ENCODE assay signal across 8 cellular contexts in the genomic region with DNA sequence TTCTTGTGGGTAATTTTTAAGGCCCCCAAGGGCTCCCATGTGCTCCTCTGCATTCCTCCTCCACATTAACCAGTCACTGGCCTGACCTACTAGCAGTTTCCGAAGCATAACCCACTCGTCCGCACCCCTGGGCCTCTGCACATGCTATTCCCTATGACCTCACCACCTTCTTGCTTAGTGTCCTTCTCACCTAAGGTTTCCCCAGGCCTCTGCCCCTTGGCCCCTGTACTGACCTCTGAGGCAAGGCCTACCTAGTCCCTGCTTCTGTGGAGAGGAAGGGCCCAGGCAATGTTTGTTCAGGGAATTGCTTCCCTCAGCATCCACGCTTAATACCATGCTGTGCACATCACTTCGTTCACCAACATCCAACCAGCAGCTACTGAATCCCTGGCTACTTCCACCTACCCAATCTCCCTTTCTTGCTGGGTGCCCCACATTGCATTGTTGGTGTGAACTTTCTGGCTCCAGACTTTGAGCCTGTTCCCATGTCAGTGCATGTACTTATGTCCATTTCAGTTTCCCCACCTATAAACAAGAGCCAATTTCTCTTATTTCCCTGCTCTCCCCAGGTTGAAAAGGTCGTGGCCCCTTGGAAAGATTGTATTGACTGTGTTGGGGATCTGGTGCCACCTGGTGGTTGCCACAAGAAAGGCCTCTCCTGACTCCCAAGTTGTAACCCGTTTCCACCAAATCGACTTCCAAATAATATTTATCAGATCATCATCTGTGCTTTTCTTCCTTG. TPM values are rescaled to one million over a fixed set of nuclear protein-coding genes. Genes with fewer than 3 reads are reported as not detected.
DNase-seq lines count a peak whose midpoint lies in the region; ATAC-seq, FAIRE-seq and TF ChIP-seq lines count a peak whose summit lies in the region.

No MANE protein-coding gene starts in this region.

- no TSS peak for BruUV-seq in GM12878 (replicated peaks; lab: Mats Ljungman, UMichigan)

- no peak for DNase-seq in D721Med (ENCODE audit: insufficient read length, low spot score)
- DNase-seq in HFFc6: no peak
- DNase-seq in OCI-M1 (lab: John Stamatoyannopoulos, UW): peak; percentile 59
- no peak for DNase-seq in GM12878 (ENCODE audit: low read depth, low spot score)
- peak; percentile 43 for DNase-seq in kidney tubule cell (ENCODE audit: low spot score)
- DNase-seq in thoracic aorta (ENCODE audit: low spot score): no peak

- SMC1A ChIA-PET in GM12878 (lab: Charles Lee; ENCODE audit: uncharacterized antibody, unreplicated experiment): interaction anchor here (2.7 kb wide), 1 partner anchor 18 kb away, joined by 16 read pairs; no protein-coding TSS in a partner anchor

- H3K4me3 ChIP-seq in GM12878 (no peak overlapping the region), thoracic aorta (no peak overlapping the region)

- POLR2A ChIA-PET in GM12878 (lab: Charles Lee): no interaction called here

- TF ChIP-seq RAD21 in GM12878 (IDR thresholded peaks at IDR 0.05; ENCODE audit: insufficient read depth, low read depth, low read length): peak; percentile 76

- H3K79me2 ChIP-seq in GM12878 (ENCODE audit: control insufficient read depth, insufficient read depth, low read length): no peaks in the 10 kb centered on the region

- H3K27me3 Mint-ChIP-seq in HFFc6 (ENCODE audit: insufficient read depth): peaks cover 18% of the 10 kb centered on the region

- TF ChIP-seq CTCF in D721Med (IDR thresholded peaks at IDR 0.05; ENCODE audit: insufficient read depth, missing control alignments) (peak; percentile 80), HFFc6 (IDR thresholded peaks at IDR 0.05) (peak; percentile 90), GM12878 (IDR thresholded peaks at IDR 0.05 in 2 of 3, conservative IDR thresholded peaks at IDR 0.05 in 1 of 3; ENCODE audit: control insufficient read depth in 2 of 3, extremely low read depth in 1 of 3, insufficient read depth in 1 of 3, low read depth in 3 of 3, low read length in 3 of 3) (peak; percentile 78 to 85 (median 84)), thoracic aorta (IDR thresholded peaks at IDR 0.05) (peak; percentile 82)

- H3K9me3 Mint-ChIP-seq in HFFc6: peaks cover 4% of the 10 kb centered on the region; the same call in 1 of the 2 replicates

- no peaks in the 10 kb centered on the region for H3K4me1 ChIP-seq in GM12878 (ENCODE audit: control insufficient read depth, insufficient read depth, low read length)
- no peaks in the 10 kb centered on the region for H3K4me1 ChIP-seq in thoracic aorta (ENCODE audit: control insufficient read depth in 1 of 2, low read depth in 2 of 2)

- no peaks in the 10 kb centered on the region for H3K4me1 Mint-ChIP-seq in HFFc6 (ENCODE audit: low read depth)

- CTCF ChIA-PET in GM12878 (lab: Yijun Ruan, JAX): interaction anchor here (0.6 to 6.8 kb wide), 3 partner anchors 12 to 402 kb away, joined by 4 to 80 read pairs (median 4); no protein-coding TSS in a partner anchor

- no peak overlapping the region for H3K27ac ChIP-seq in GM12878 (ENCODE audit: control insufficient read depth, insufficient read depth)
- H3K27ac ChIP-seq in thoracic aorta: no peak overlapping the region

- WGBS in GM12878 (ENCODE audit: insufficient coverage, insufficient replicate concordance, low lambda C conversion rate, missing lambda C conversion rate): under 1% methylated on average over 8 of the region's 8 CpGs

- no peaks in the 10 kb centered on the region for H3K36me3 Mint-ChIP-seq in HFFc6 (ENCODE audit: low read depth)

- TF ChIP-seq POLR2A in GM12878 (IDR thresholded peaks at IDR 0.05; ENCODE audit: low read depth, low read length): no peak

- no peak overlapping the region for H2AFZ ChIP-seq in GM12878 (ENCODE audit: control insufficient read depth, low read depth, low read length)

- no peak for TF ChIP-seq EP300 in GM12878 (IDR thresholded peaks at IDR 0.05; ENCODE audit: borderline replicate concordance in 1 of 2, control insufficient read depth in 1 of 2, low read depth in 2 of 2, low read length in 2 of 2)

- RAD21 ChIA-PET in GM12878 (lab: Charles Lee; ENCODE audit: unreplicated experiment): no interaction called here

- no peaks in the 10 kb centered on the region for H4K20me1 ChIP-seq in GM12878 (ENCODE audit: control insufficient read depth, insufficient read depth)

- ATAC-seq in GM12878: peak; percentile 75
- no peak for ATAC-seq in thoracic aorta (ENCODE audit: insufficient number of reproducible peaks, low FRiP score, low read depth)
- no peak for ATAC-seq in HG03457 (IDR thresholded peaks at IDR 0.05; ENCODE audit: unreplicated experiment)
- no peak for ATAC-seq in HG02870 (IDR thresholded peaks at IDR 0.05; ENCODE audit: unreplicated experiment)

- intact Hi-C loops in GM12878 (cut with micrococcal nuclease; ENCODE audit: unreplicated experiment): loop anchor here (1.0 to 2.0 kb wide), 3 partner anchors 18 to 251 kb away; no protein-coding TSS in a partner anchor

- no peak overlapping the region for H3K27ac Mint-ChIP-seq in HFFc6

- no peak overlapping the region for H3K4me3 Mint-ChIP-seq in HFFc6

- in situ Hi-C loops in GM12878 (cut with MboI): loop anchor here (5.0 kb wide), 1 partner anchor 247 kb away; no protein-coding TSS in a partner anchor

- H3K4me2 ChIP-seq in GM12878 (ENCODE audit: control insufficient read depth, insufficient read depth): no peak overlapping the region

- H3K9me3 ChIP-seq in GM12878 (replicated peaks; ENCODE audit: control insufficient read depth, insufficient read depth, low read length): no peaks in the 10 kb centered on the region
- no peaks in the 10 kb centered on the region for H3K9me3 ChIP-seq in thoracic aorta

- FAIRE-seq in D721Med (lab: Jason Lieb, UNC): no peak
- FAIRE-seq in GM12878 (lab: Jason Lieb, UNC): peak; percentile 44

- H3K36me3 ChIP-seq in GM12878 (ENCODE audit: control insufficient read depth in 2 of 2, insufficient read depth in 2 of 2, low read length in 1 of 2): no peaks in the 10 kb centered on the region
- H3K36me3 ChIP-seq in thoracic aorta: no peaks in the 10 kb centered on the region

- H3K27me3 ChIP-seq in GM12878 (replicated peaks in 1 of 2; ENCODE audit: control insufficient read depth in 2 of 2, insufficient read depth in 2 of 2, low read length in 1 of 2) (no peaks in the 10 kb centered on the region; a peak in 1 of 4 replicates), thoracic aorta (replicated peaks; ENCODE audit: insufficient read depth) (no peaks in the 10 kb centered on the region)

- H3K9ac ChIP-seq in GM12878 (ENCODE audit: control insufficient read depth, insufficient read depth, low read length): no peak overlapping the region

TF ChIP-seq in GM12878, 131 proteins besides CTCF, POLR2A, EP300 and RAD21:
- TF ChIP-seq CHD1 (IDR thresholded peaks at IDR 0.05; ENCODE audit: low read depth, low read length): no peak
- TF ChIP-seq NFIC (IDR thresholded peaks at IDR 0.05; ENCODE audit: low read depth, low read length): no peak
- TF ChIP-seq HDGF (IDR thresholded peaks at IDR 0.05): no peak
- no peak for TF ChIP-seq CHD2 (IDR thresholded peaks at IDR 0.05; ENCODE audit: borderline replicate concordance, low read depth, low read length)
- TF ChIP-seq SMC3 (IDR thresholded peaks at IDR 0.05; ENCODE audit: borderline replicate concordance, low read length): peak; percentile 77
- TF ChIP-seq YBX1 (IDR thresholded peaks at IDR 0.05): no peak
- no peak for TF ChIP-seq SREBF2 (IDR thresholded peaks at IDR 0.05; ENCODE audit: low read length)
- TF ChIP-seq NR2C1 (IDR thresholded peaks at IDR 0.05): no peak
- TF ChIP-seq BHLHE40 (IDR thresholded peaks at IDR 0.05; ENCODE audit: borderline replicate concordance in 1 of 2, low read depth in 2 of 2, low read length in 1 of 2): no peak
- no peak for TF ChIP-seq TBL1XR1 (IDR thresholded peaks at IDR 0.05; ENCODE audit: low read depth, low read length)
- TF ChIP-seq PML (IDR thresholded peaks at IDR 0.05; ENCODE audit: low read length): no peak
- peak; percentile 84 for TF ChIP-seq NR2F1 (conservative IDR thresholded peaks at IDR 0.05)

RNA-seq across cellular contexts. Expression of a gene that starts 19.2 kb away (rescaled TPM):
- total RNA-seq in HFFc6 (2021; fragmentation: NEBNext Ultra II Directional; extraction: Animal tissue kit (Norgen Biotek cat#: 25700)): 1 to 10 TPM; 5.9 to 8.7 (median 6.8) TPM
- total RNA-seq in GM12878 (2013; cell fraction: nucleolus; rRNA removed): 25.8 and 26.2 TPM in 2 replicates
- 23.6 and 25.2 TPM in 2 replicates for total RNA-seq in GM12878 (2014; rRNA removed)
- total RNA-seq in GM12878 (2014; rRNA removed; fragmentation: Illumina TruSeq; extraction: Trizol): 12.7 and 13.0 TPM in 2 replicates
- total RNA-seq in GM12878 (2021): 15.1 and 17.0 TPM in 2 replicates
- 3.0 TPM for polyA plus RNA-seq in GM12878 (2011; ENCODE audit: low read depth)
- 7.1 and 10.9 TPM in 2 replicates for polyA plus RNA-seq in GM12878 (2011; rRNA removed)
- polyA plus RNA-seq in GM12878 (2011; cell fraction: cytosol; rRNA removed): 12.7 and 20.6 TPM in 2 replicates
- polyA plus RNA-seq in GM12878 (2011; cell fraction: nucleus; rRNA removed): 15.3 and 17.9 TPM in 2 replicates
- 6.8 and 9.2 TPM in 2 replicates for polyA plus RNA-seq in GM12878 (2012)
- 8.0 and 15.6 TPM in 2 replicates for polyA plus RNA-seq in GM12878 (2014; fragmentation: Illumina TruSeq; extraction: Trizol)
- 1 to 10 TPM; 4.5 to 8.3 TPM for polyA plus RNA-seq in GM12878 (2014; fragmentation: Nextera tagmentation; extraction: Ambion mirVana)
- polyA plus RNA-seq in GM12878 (2014; rRNA removed): 25.5 and 29.0 TPM in 2 replicates
- polyA plus RNA-seq in GM12878 (2016; fragmentation: Nextera tagmentation; extraction: Ambion mirVana): 10 to 100 TPM; 22.1 to 30.3 TPM
- 10.1 and 17.8 TPM in 2 replicates for polyA minus RNA-seq in GM12878 (2011; rRNA and poly(A)+ RNA removed)
- polyA minus RNA-seq in GM12878 (2011; cell fraction: cytosol; rRNA and poly(A)+ RNA removed): 3.2 and 5.0 TPM in 2 replicates
- polyA minus RNA-seq in GM12878 (2011; cell fraction: nucleus; rRNA and poly(A)+ RNA removed): 17.8 and 27.7 TPM in 2 replicates
- total RNA-seq in thoracic aorta: 1 to 10 TPM; 4.2 to 8.9 TPM

Comparison
In these comparisons a context has a peak if more than half of its experiments do, and no peak if none do; other contexts are left out.
1. DNase-seq: peak in OCI-M1 (single experiment) and kidney tubule cell (single experiment); none in D721Med (single experiment), HFFc6 (single experiment), GM12878 (single experiment) and thoracic aorta (single experiment).
2. Peak in every context shown above with its lines, with median percentiles within 50 percentile points of each other: CTCF ChIP-seq.